ENCODE assay signal across 11 cellular contexts in genomic region chr11:124898711-124899110, GRCh38. TPM values are rescaled to one million over a fixed set of nuclear protein-coding genes. Genes with fewer than 3 reads are reported as not detected.
A peak's percentile ranks its signal among the peaks of the same experiment; 100 is the strongest.
DNase-seq lines count a peak whose midpoint lies in the region; ATAC-seq and TF ChIP-seq lines count a peak whose summit lies in the region.
"Had no signal": no experiment of that assay in that cellular context is flagged by ENCODE, and none has a peak within 500 bp of the region (broad histone marks: within the 10 kb centered on the region; RNA-seq: fewer than 3 reads in every experiment).

No MANE protein-coding gene starts in this region.

- peak; percentile 59 for ATAC-seq in GM23338
- ATAC-seq in HG02973 (IDR thresholded peaks at IDR 0.05; ENCODE audit: unreplicated experiment) = no peak

- H3K36me3 ChIP-seq in GM23338 (ENCODE audit: insufficient read depth) = no peaks in the 10 kb centered on the region

- H3K4me3 ChIP-seq in GM23338 (no peak overlapping the region), cardiac fibroblast (replicated peaks in 1 of 2; ENCODE audit: low read depth in 2 of 2, low read length in 2 of 2) (no peak overlapping the region), skeletal muscle cell (ENCODE audit: low read depth, low read length) (no peak overlapping the region)

- H3K27me3 ChIP-seq in GM23338 (ENCODE audit: insufficient read depth) = 0 out of 2 replicates have a peak, but pooled peaks cover 5% of the 10 kb centered on the region

- TF ChIP-seq CTCF in GM23338 (conservative IDR thresholded peaks at IDR 0.05; ENCODE audit: low read depth in 2 of 2) (no peak), cardiac fibroblast (IDR thresholded peaks at IDR 0.05; ENCODE audit: low read depth, low read length) (no peak), GM20000 (IDR thresholded peaks at IDR 0.05; ENCODE audit: extremely low read depth, missing control alignments) (no peak)

- H3F3A ChIP-seq in GM23338 (replicated peaks; ENCODE audit: low read depth) = no peaks in the 10 kb centered on the region

- DNase-seq in GM23338 (ENCODE audit: low spot score) (peak; percentile 43), cardiac fibroblast (ENCODE audit: low read depth in 2 of 2) (peak; percentile 81 to 96), hippocampal formation (lab: John Stamatoyannopoulos, UW) (peak; percentile 52 to 60), skeletal muscle cell (ENCODE audit: low read depth) (peak; percentile 44), T-helper 9 cell (no peak), NCI-H526 (lab: John Stamatoyannopoulos, UW) (no peak), GM20000 (ENCODE audit: low spot score) (no peak)
- DNase-seq: activated B cell treated with CpG ODN at 0.5 μM for 24 hours, DND-41, NCI-H1694 had no signal

- peaks cover 4% of the 10 kb centered on the region; the same call in 1 of the 2 replicates for H3K4me1 ChIP-seq in GM23338 (ENCODE audit: insufficient read depth)

- H3K27ac Mint-ChIP-seq in GM23338 = no peak overlapping the region
- H3K27ac Mint-ChIP-seq: activated B cell treated with CpG ODN at 0.5 μM for 24 hours had no signal

- 0 out of 2 replicates have a peak overlapping the region, but pooled peaks have one; percentile 32 for H3K4me2 ChIP-seq in GM23338

- 0 out of 2 replicates have a peak, but pooled peaks cover 4% of the 10 kb centered on the region for H3K9me2 ChIP-seq in GM23338 (ENCODE audit: insufficient read depth)

- H2AFZ ChIP-seq in GM23338 = no peak overlapping the region

- H3K36me3 Mint-ChIP-seq in GM23338 (ENCODE audit: low read depth) = no peaks in the 10 kb centered on the region

- no peaks in the 10 kb centered on the region for H4K20me1 ChIP-seq in GM23338 (replicated peaks; ENCODE audit: insufficient read depth)

- H3K9me3 Mint-ChIP-seq in GM23338 = no peaks in the 10 kb centered on the region
- H3K9me3 Mint-ChIP-seq: activated B cell treated with CpG ODN at 0.5 μM for 24 hours had no signal

- H3K4me3 Mint-ChIP-seq in GM23338 = no peak overlapping the region; the same call in 2 of the 3 replicates
- H3K4me3 Mint-ChIP-seq: activated B cell treated with CpG ODN at 0.5 μM for 24 hours had no signal

- no peaks in the 10 kb centered on the region for H3K79me2 ChIP-seq in GM23338 (replicated peaks; ENCODE audit: insufficient read depth)

- peaks cover 21% of the 10 kb centered on the region for H3K4me1 Mint-ChIP-seq in GM23338
- H3K4me1 Mint-ChIP-seq: activated B cell treated with CpG ODN at 0.5 μM for 24 hours had no signal

- peaks cover 8% of the 10 kb centered on the region for H3K27me3 Mint-ChIP-seq in GM23338 (ENCODE audit: insufficient read depth, low read depth, poor library complexity)

- H3K27ac ChIP-seq in GM23338 (ENCODE audit: low read depth) = no peak overlapping the region

TF ChIP-seq in GM23338, 12 proteins besides CTCF, POLR2A, EP300 and RAD21 (continues in another document):
- TF ChIP-seq JUNB (IDR thresholded peaks at IDR 0.05; ENCODE audit: unreplicated experiment) (no peak), ZNF462 (CRISPR knock-in tag; IDR thresholded peaks at IDR 0.05) (no peak), STAT1 (IDR thresholded peaks at IDR 0.05; ENCODE audit: unreplicated experiment) (no peak), POLR2AphosphoS5 (IDR thresholded peaks at IDR 0.05; ENCODE audit: low read depth) (no peak), EZH2phosphoT487 (IDR thresholded peaks at IDR 0.05; ENCODE audit: unreplicated experiment) (no peak), EZH2 (IDR thresholded peaks at IDR 0.05; ENCODE audit: low read depth, unreplicated experiment) (no peak), CREB1 (CRISPR knock-in tag; IDR thresholded peaks at IDR 0.05; ENCODE audit: low read depth) (no peak), NANOG (IDR thresholded peaks at IDR 0.05; ENCODE audit: borderline replicate concordance) (no peak)

RNA-seq across cellular contexts. Expression of gene ROBO4, which starts 1.0 kb away (rescaled TPM):
- not detected in 2 replicates for total RNA-seq in GM23338 (2014; rRNA removed; shearing (Covaris generic))
- polyA plus RNA-seq in GM23338 (2016; fragmentation: Nextera tagmentation; extraction: Ambion mirVana) = 0.28 TPM in 1 of 2 replicates, not detected in the other
- total RNA-seq: activated B cell treated with CpG ODN at 0.5 μM for 24 hours had no signal

RNA-seq across cellular contexts. Expression of gene HEPN1, which starts 20.3 kb away (rescaled TPM):
- not detected in 2 replicates for total RNA-seq in GM23338 (2014; rRNA removed; shearing (Covaris generic))
- polyA plus RNA-seq in GM23338 (2016; fragmentation: Nextera tagmentation; extraction: Ambion mirVana) = not detected in 2 replicates
- total RNA-seq: activated B cell treated with CpG ODN at 0.5 μM for 24 hours had no signal

RNA-seq across cellular contexts. Expression of gene ROBO3, which starts 33.5 kb away (rescaled TPM):
- total RNA-seq in GM23338 (2014; rRNA removed; shearing (Covaris generic)) = 8.0 and 17.0 TPM in 2 replicates
- 21.0 and 21.4 TPM in 2 replicates for polyA plus RNA-seq in GM23338 (2016; fragmentation: Nextera tagmentation; extraction: Ambion mirVana)

RNA-seq across cellular contexts. Expression of gene HEPACAM, which starts 37.1 kb away (rescaled TPM):
- 0.17 TPM in 1 of 2 replicates, not detected in the other for total RNA-seq in GM23338 (2014; rRNA removed; shearing (Covaris generic))
- polyA plus RNA-seq in GM23338 (2016; fragmentation: Nextera tagmentation; extraction: Ambion mirVana) = not detected in 2 replicates
- total RNA-seq: activated B cell treated with CpG ODN at 0.5 μM for 24 hours had no signal

RNA-seq across cellular contexts. Expression of gene CCDC15, which starts 55.3 kb away (rescaled TPM):
- 3.3 and 8.0 TPM in 2 replicates for total RNA-seq in GM23338 (2014; rRNA removed; shearing (Covaris generic))
- 1.8 and 2.9 TPM in 2 replicates for polyA plus RNA-seq in GM23338 (2016; fragmentation: Nextera tagmentation; extraction: Ambion mirVana)

Comparison
In these comparisons a context has a peak if more than half of its experiments do, and no peak if none do; other contexts are left out.
1. DNase-seq: peak in GM23338 (single experiment), cardiac fibroblast (2 of 2), hippocampal formation (2 of 2) and skeletal muscle cell (single experiment); none in T-helper 9 cell (single experiment), NCI-H526 (0 of 2) and GM20000 (single experiment).